9 cellular contexts compared by ENCODE assay signal in the genomic region with DNA sequence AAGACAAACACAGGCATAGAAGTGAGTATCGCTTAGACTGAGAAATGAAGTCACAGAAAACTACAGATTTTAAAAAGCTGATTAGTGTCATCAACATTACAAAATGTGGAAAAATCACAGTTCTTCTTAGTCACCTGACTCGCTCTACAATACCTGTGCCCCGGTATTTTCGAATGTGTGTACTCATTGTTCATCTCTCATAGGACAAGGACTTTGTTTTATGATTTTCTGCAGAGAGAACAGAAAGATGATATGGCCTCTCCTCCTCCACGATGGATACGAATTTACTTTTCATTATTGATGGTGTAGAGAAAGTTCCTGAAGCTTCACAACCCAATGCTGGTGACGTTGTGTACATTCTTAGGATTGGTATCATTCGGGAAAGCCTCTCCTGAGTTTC. TPM values are rescaled to one million over a fixed set of nuclear protein-coding genes. Genes with fewer than 3 reads are reported as not detected.
"Had no signal": no experiment of that assay in that cellular context is flagged by ENCODE, and none has a peak within 500 bp of the region (broad histone marks: within the 10 kb centered on the region; RNA-seq: fewer than 3 reads in every experiment).

No MANE protein-coding gene starts in this region.

- FAIRE-seq: K562 had no signal

- H3K4me3 ChIP-seq: K562 had no signal

- H3K4me2 ChIP-seq: KMS-11 had no signal

- H3K9ac ChIP-seq: KMS-11 had no signal

- H3K27ac ChIP-seq: HL-60, KMS-11 had no signal

- ATAC-seq: K562 had no signal

- DNase-seq: IMR-90, KBM-7, KG1 had no signal

RNA-seq across cellular contexts. Expression of a gene that starts 29.4 kb away (rescaled TPM):
- total RNA-seq: HT-29, HT1080, IMR-90 had no signal
- polyA plus RNA-seq: IgD-negative memory B cell had no signal
